Comparison of ENCODE assay signal across 17 cellular contexts in the genomic region with DNA sequence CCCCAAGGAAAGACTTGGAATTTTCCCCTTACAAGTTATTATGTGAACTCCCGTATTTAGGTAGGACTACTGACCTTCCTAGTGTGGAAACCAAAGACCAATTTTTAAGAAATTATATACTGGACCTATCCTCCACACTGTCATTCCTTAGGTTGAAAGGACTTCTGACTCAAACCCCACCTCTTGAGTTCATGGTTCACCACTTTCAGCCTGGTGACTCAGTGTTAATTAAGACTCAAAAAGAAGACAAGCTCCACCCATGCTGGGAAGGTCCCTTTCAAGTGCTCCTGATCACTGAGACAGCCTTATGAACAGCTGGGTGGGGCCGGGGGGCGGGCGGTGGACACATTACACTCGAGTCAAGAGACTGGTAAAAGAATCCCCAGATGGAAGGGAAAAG.
DNase-seq lines count a peak whose midpoint lies in the region; ATAC-seq and TF ChIP-seq lines count a peak whose summit lies in the region.
"Had no signal": no experiment of that assay in that cellular context is flagged by ENCODE, and none has a peak within 500 bp of the region (broad histone marks: within the 10 kb centered on the region; RNA-seq: fewer than 3 reads in every experiment).

No MANE protein-coding gene starts in this region.

- H3K9me3 Mint-ChIP-seq in mesothelial cell of epicardium = peaks cover 5% of the 10 kb centered on the region

- peaks cover 21% of the 10 kb centered on the region for H3K4me1 Mint-ChIP-seq in mesothelial cell of epicardium

- peak; percentile 15 for DNase-seq in epithelial cell of esophagus (ENCODE audit: low read depth)
- DNase-seq in mesothelial cell of epicardium (ENCODE audit: low spot score in 2 of 2, unreplicated experiment in 2 of 2) = no peak
- DNase-seq in OCI-LY7 (ENCODE audit: low spot score) = no peak
- no peak for DNase-seq in stimulated activated CD4-positive, alpha-beta T cell treated with anti-CD3 and anti-CD28 coated beads, Interleukin-2, amount 100 ng/mL, for 48 hours
- no peak for DNase-seq in caudate nucleus (lab: John Stamatoyannopoulos, UW)
- DNase-seq: activated CD4-positive, CD25-positive, alpha-beta regulatory T cell treated with anti-CD3 and anti-CD28 coated beads, Interleukin-2, amount 50 U/mL, for 72 hours; activated T-cell treated with anti-CD3 and anti-CD28 coated beads, Interleukin-2, amount 50 U/mL, for 72 hours; gastrocnemius medialis; left cardiac atrium; naive B cell; NCI-H2029; SK-N-SH had no signal

- H3K4me3 ChIP-seq in epithelial cell of esophagus (ENCODE audit: low read length) = no peak overlapping the region
- no peak overlapping the region for H3K4me3 ChIP-seq in OCI-LY7 (ENCODE audit: low read depth, low read length, poor library complexity, severe bottlenecking)
- H3K4me3 ChIP-seq: BLaER1, gastrocnemius medialis, K562 had no signal

- CTCF ChIA-PET in OCI-LY7 (lab: Charles Lee; ENCODE audit: unreplicated experiment) = no interaction called here

- H2AFZ ChIP-seq in OCI-LY7 (ENCODE audit: low read length) = no peak overlapping the region

- no peaks in the 10 kb centered on the region for H3K9me2 ChIP-seq in OCI-LY7 (ENCODE audit: insufficient read depth, low read length)
- H3K9me2 ChIP-seq: SK-N-SH had no signal

- no peak overlapping the region for H3K4me2 ChIP-seq in OCI-LY7 (ENCODE audit: low read length)
- H3K4me2 ChIP-seq: BLaER1, SK-N-SH had no signal

- TF ChIP-seq CTCF in epithelial cell of esophagus (IDR thresholded peaks at IDR 0.05; ENCODE audit: insufficient read depth, low read depth, low read length, missing control alignments) (no peak), mesothelial cell of epicardium (IDR thresholded peaks at IDR 0.05; ENCODE audit: unreplicated experiment) (no peak), OCI-LY7 (conservative IDR thresholded peaks at IDR 0.05; ENCODE audit: low read length) (no peak)

- H3K27me3 Mint-ChIP-seq in mesothelial cell of epicardium (ENCODE audit: low read depth) = no peaks in the 10 kb centered on the region
- H3K27me3 Mint-ChIP-seq: naive B cell had no signal

- no peaks in the 10 kb centered on the region for H3K79me2 ChIP-seq in OCI-LY7 (ENCODE audit: insufficient read depth, low read depth, low read length)

- H3K27ac ChIP-seq in OCI-LY7 (ENCODE audit: low read depth, low read length, poor library complexity, severe bottlenecking) = no peak overlapping the region
- no peak overlapping the region for H3K27ac ChIP-seq in caudate nucleus (ENCODE audit: low read depth, low read length)
- H3K27ac ChIP-seq: BLaER1, gastrocnemius medialis had no signal

- no peak overlapping the region for H3K4me3 Mint-ChIP-seq in mesothelial cell of epicardium
- H3K4me3 Mint-ChIP-seq: activated T-cell treated with anti-CD3 and anti-CD28 coated beads, Interleukin-2, amount 50 U/mL, for 72 hours; naive B cell had no signal

- POLR2A ChIA-PET in OCI-LY7 (lab: Charles Lee) = no interaction called here

- no peaks in the 10 kb centered on the region for H3K9me3 ChIP-seq in OCI-LY7 (ENCODE audit: low read length)
- H3K9me3 ChIP-seq: BLaER1, gastrocnemius medialis, SK-N-SH had no signal

- H4K20me1 ChIP-seq in OCI-LY7 (ENCODE audit: insufficient read depth, low read length) = no peaks in the 10 kb centered on the region
- H4K20me1 ChIP-seq: BLaER1 had no signal

- no peaks in the 10 kb centered on the region for H3K36me3 ChIP-seq in OCI-LY7 (ENCODE audit: insufficient read depth, low read length)
- H3K36me3 ChIP-seq: BLaER1, gastrocnemius medialis had no signal

- H3K4me1 ChIP-seq in OCI-LY7 (ENCODE audit: insufficient read depth, low read length, poor library complexity, severe bottlenecking) = no peaks in the 10 kb centered on the region
- H3K4me1 ChIP-seq: BLaER1, gastrocnemius medialis had no signal

- ATAC-seq in GM18861 (IDR thresholded peaks at IDR 0.05; ENCODE audit: unreplicated experiment) = peak; percentile 86
- peak; percentile 88 for ATAC-seq in GM21619 (IDR thresholded peaks at IDR 0.05; ENCODE audit: unreplicated experiment)
- ATAC-seq in HG03103 (IDR thresholded peaks at IDR 0.05; ENCODE audit: low read depth, unreplicated experiment) = peak; percentile 64
- ATAC-seq: gastrocnemius medialis, K562, left cardiac atrium had no signal

- H3K27ac Mint-ChIP-seq in mesothelial cell of epicardium = no peak overlapping the region
- H3K27ac Mint-ChIP-seq: naive B cell had no signal

- no peaks in the 10 kb centered on the region for H3K36me3 Mint-ChIP-seq in mesothelial cell of epicardium
- H3K36me3 Mint-ChIP-seq: naive B cell had no signal

- no TSS peak for BruUV-seq in OCI-LY7 (replicated peaks; lab: Mats Ljungman, UMichigan)

- intact Hi-C loops in OCI-LY7 (cut with micrococcal nuclease; ENCODE audit: unreplicated experiment) = no loop called here
